ENCODE assay signal across 1 cellular context in the genomic region with DNA sequence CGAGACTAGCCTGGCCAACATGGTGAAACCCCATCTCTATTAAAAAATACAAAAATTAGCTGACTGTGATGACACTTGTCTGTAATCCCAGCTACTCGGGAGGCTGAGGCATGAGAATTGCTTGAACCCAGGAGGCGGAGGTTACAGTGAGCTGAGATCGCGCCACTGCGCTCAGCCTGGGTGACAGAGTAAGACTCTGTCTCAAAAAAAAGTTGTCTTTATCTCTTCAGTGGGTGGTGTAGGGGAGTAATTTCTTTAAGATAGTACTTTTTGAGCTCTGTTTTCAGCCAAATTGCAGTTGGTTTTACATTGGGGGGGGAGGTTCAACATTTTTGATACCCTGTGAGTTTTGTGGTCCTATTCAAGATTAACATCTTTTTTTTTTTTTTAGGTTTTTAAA.
TF ChIP-seq lines count a peak whose summit lies in the region.

No MANE protein-coding gene starts in this region.

TF ChIP-seq in K562, 482 proteins besides CTCF, POLR2A, EP300 and RAD21:
- TF ChIP-seq, protein P1, sequence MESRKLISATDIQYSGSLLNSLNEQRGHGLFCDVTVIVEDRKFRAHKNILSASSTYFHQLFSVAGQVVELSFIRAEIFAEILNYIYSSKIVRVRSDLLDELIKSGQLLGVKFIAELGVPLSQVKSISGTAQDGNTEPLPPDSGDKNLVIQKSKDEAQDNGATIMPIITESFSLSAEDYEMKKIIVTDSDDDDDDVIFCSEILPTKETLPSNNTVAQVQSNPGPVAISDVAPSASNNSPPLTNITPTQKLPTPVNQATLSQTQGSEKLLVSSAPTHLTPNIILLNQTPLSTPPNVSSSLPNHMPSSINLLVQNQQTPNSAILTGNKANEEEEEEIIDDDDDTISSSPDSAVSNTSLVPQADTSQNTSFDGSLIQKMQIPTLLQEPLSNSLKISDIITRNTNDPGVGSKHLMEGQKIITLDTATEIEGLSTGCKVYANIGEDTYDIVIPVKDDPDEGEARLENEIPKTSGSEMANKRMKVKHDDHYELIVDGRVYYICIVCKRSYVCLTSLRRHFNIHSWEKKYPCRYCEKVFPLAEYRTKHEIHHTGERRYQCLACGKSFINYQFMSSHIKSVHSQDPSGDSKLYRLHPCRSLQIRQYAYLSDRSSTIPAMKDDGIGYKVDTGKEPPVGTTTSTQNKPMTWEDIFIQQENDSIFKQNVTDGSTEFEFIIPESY (CRISPR knock-in tag; IDR thresholded peaks at IDR 0.05): peak; percentile 64
- TF ChIP-seq ZNF316 (IDR thresholded peaks at IDR 0.05): 0 out of 2 replicates have a peak, but pooled peaks have one; percentile 2
- TF ChIP-seq SMARCA4 (IDR thresholded peaks at IDR 0.05): 0 out of 2 replicates have a peak, but pooled peaks have one; percentile 19
- TF ChIP-seq, protein P2, sequence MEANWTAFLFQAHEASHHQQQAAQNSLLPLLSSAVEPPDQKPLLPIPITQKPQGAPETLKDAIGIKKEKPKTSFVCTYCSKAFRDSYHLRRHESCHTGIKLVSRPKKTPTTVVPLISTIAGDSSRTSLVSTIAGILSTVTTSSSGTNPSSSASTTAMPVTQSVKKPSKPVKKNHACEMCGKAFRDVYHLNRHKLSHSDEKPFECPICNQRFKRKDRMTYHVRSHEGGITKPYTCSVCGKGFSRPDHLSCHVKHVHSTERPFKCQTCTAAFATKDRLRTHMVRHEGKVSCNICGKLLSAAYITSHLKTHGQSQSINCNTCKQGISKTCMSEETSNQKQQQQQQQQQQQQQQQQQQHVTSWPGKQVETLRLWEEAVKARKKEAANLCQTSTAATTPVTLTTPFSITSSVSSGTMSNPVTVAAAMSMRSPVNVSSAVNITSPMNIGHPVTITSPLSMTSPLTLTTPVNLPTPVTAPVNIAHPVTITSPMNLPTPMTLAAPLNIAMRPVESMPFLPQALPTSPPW (CRISPR knock-in tag; IDR thresholded peaks at IDR 0.05): 0 out of 2 replicates have a peak, but pooled peaks have one; percentile 15
- TF ChIP-seq DPF2 (IDR thresholded peaks at IDR 0.05): peak; percentile 49
- 0 out of 2 replicates have a peak, but pooled peaks have one; percentile 21 for TF ChIP-seq CXXC5 (CRISPR knock-in tag; IDR thresholded peaks at IDR 0.05)
